8 cellular contexts compared by ENCODE assay signal in genomic region chr2:10120158-10120937, GRCh38. TPM values are rescaled to one million over a fixed set of nuclear protein-coding genes. Genes with fewer than 3 reads are reported as not detected.
A peak's percentile ranks its signal among the peaks of the same experiment; 100 is the strongest.
DNase-seq lines count a peak whose midpoint lies in the region; ATAC-seq and TF ChIP-seq lines count a peak whose summit lies in the region.

No MANE protein-coding gene starts in this region.

- no TSS peak for BruUV-seq in mammary epithelial cell (replicated peaks; lab: Mats Ljungman, UMichigan)

- no peaks in the 10 kb centered on the region for H4K20me1 ChIP-seq in mammary epithelial cell (ENCODE audit: insufficient read depth, low read length)

- H3K9ac ChIP-seq in mammary epithelial cell (ENCODE audit: insufficient read depth, low read length): peak overlapping the region; percentile 72

- TF ChIP-seq CTCF in AG09319 (IDR thresholded peaks at IDR 0.05; ENCODE audit: low read depth, low read length): no peak
- TF ChIP-seq CTCF in VCaP (conservative IDR thresholded peaks at IDR 0.05): no peak
- TF ChIP-seq CTCF in mammary epithelial cell (conservative IDR thresholded peaks at IDR 0.05 in 1 of 2, IDR thresholded peaks at IDR 0.05 in 1 of 2; ENCODE audit: extremely low read depth in 1 of 2, insufficient read depth in 1 of 2, low read depth in 1 of 2, low read length in 2 of 2): no peak

- no peaks in the 10 kb centered on the region for H3K27me3 ChIP-seq in mammary epithelial cell (ENCODE audit: insufficient read depth, low read length)

- DNase-seq in AG09319 (ENCODE audit: extremely low read depth, low read depth): peak; percentile 52
- DNase-seq in NCI-H2227 (lab: John Stamatoyannopoulos, UW; ENCODE audit: unreplicated experiment): peak; percentile 96
- peak; percentile 91 for DNase-seq in mammary epithelial cell
- peak; percentile 77 for DNase-seq in inferior parietal cortex (ENCODE audit: extremely low spot score)
- peak; percentile 96 for DNase-seq in stimulated activated CD4-positive, alpha-beta T cell treated with anti-CD3 and anti-CD28 coated beads, Interleukin-12 subunit alpha, Interleukin-12 subunit beta, amount 100 ng/mL, for 4 hours

- H3K27ac ChIP-seq in VCaP: peak overlapping the region; percentile 76
- peak overlapping the region; percentile 75 for H3K27ac ChIP-seq in mammary epithelial cell (ENCODE audit: insufficient read depth, low read depth, low read length)

- dilution Hi-C loops in mammary epithelial cell (cut with HindIII; ENCODE audit: low sequenced_read_pairs): loop anchor here (10.0 kb wide), 1 partner anchor 544 kb away; no protein-coding TSS in a partner anchor

- H2AFZ ChIP-seq in mammary epithelial cell (ENCODE audit: low read depth, low read length): peak overlapping the region; percentile 79

- CTCF ChIA-PET in mammary epithelial cell (lab: Charles Lee; ENCODE audit: low non-redundant PET): no interaction called here

- in situ Hi-C loops in mammary epithelial cell (cut with MboI; ENCODE audit: low sequenced_read_pairs in 2 of 2): loop anchor here (5.0 to 10.0 kb wide), 2 partner anchors 184 to 287 kb away; partner anchors contain the start of gene HPCAL1 (in 1 of the 2)

- H3K36me3 ChIP-seq in mammary epithelial cell (ENCODE audit: insufficient read depth, low read length): peaks cover 7% of the 10 kb centered on the region

- H3K4me3 ChIP-seq in mammary epithelial cell (replicated peaks in 1 of 3; ENCODE audit: insufficient read depth in 1 of 3, low read depth in 2 of 3, low read length in 3 of 3): peak overlapping the region; percentile 43 to 93 (median 52)

- 2% methylated on average over 41 of the region's 64 CpGs for WGBS in mammary epithelial cell (ENCODE audit: low coverage, missing lambda C conversion rate)

- intact Hi-C loops in mammary epithelial cell (cut with micrococcal nuclease): loop anchor here (2.0 to 5.0 kb wide), 2 partner anchors 48 to 318 kb away; no protein-coding TSS in a partner anchor

- ATAC-seq in GM19025 (IDR thresholded peaks at IDR 0.05; ENCODE audit: low read depth, unreplicated experiment): peak; percentile 53
- peak; percentile 59 for ATAC-seq in HG03175 (IDR thresholded peaks at IDR 0.05; ENCODE audit: unreplicated experiment)

- peaks cover 39% of the 10 kb centered on the region for H3K79me2 ChIP-seq in mammary epithelial cell (ENCODE audit: insufficient read depth, low read length)

- H3K4me2 ChIP-seq in mammary epithelial cell (ENCODE audit: insufficient read depth, low read depth, low read length): peak overlapping the region; percentile 98

- H3K4me1 ChIP-seq in mammary epithelial cell (ENCODE audit: insufficient read depth, low read length): peaks cover 35% of the 10 kb centered on the region

- no peaks in the 10 kb centered on the region for H3K9me3 ChIP-seq in mammary epithelial cell (replicated peaks; ENCODE audit: insufficient read depth, low read length)

RNA-seq across cellular contexts. Expression of gene RRM2, which starts 2.2 kb away (rescaled TPM):
- total RNA-seq in mammary epithelial cell: 100 to 1,000 TPM in 1 of 2 donors, 1 to 10 TPM in 1; 4.0 to 103 TPM
- 79.1 TPM for polyA plus RNA-seq in mammary epithelial cell
- polyA minus RNA-seq in mammary epithelial cell: 173 TPM

RNA-seq across cellular contexts. Expression of gene CYS1, which starts 40.1 kb away (rescaled TPM):
- 1 to 10 TPM in 1 of 2 donors, under 1 TPM in 1; 0.73 to 3.5 TPM for total RNA-seq in mammary epithelial cell
- polyA plus RNA-seq in mammary epithelial cell: 0.26 TPM
- polyA minus RNA-seq in mammary epithelial cell: not detected

Comparison
In these comparisons a context has a peak if more than half of its experiments do, and no peak if none do; other contexts are left out.
1. Peak in every context shown above with its lines: DNase-seq, ATAC-seq, H3K4me3 ChIP-seq and H3K27ac ChIP-seq.